Comparison of ENCODE assay signal across 9 cellular contexts in the genomic region with DNA sequence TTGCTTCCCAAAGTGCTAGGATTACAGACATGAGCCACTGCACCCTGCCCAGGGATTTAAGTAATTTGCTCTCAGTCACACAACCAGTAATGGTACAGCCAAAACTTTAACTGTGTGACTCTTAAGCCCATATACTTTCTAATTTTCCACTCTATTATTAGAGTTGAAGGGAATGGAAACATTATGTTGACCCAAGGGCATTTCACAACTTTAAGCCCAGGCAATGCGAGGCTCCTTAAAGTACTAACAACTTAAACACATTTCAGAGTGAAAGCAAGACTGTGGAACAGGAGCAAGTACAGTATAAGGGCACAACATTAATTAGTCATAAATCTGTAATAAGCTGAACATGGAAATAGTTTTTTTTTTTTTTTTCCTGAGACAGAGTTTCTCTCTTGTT.
"Had no signal": no experiment of that assay in that cellular context is flagged by ENCODE, and none has a peak within 500 bp of the region (broad histone marks: within the 10 kb centered on the region; RNA-seq: fewer than 3 reads in every experiment).

No MANE protein-coding gene starts in this region.

- DNase-seq: activated CD4-positive, alpha-beta memory T cell treated with anti-CD3 and anti-CD28 coated beads, Interleukin-2, amount 10 ng/mL, durations not matched to agents 7 days and 5 days; activated CD4-positive, alpha-beta T cell treated with anti-CD3 and anti-CD28 coated beads for 4 hours; activated naive CD4-positive, alpha-beta T cell treated with anti-CD3 and anti-CD28 coated beads, Interleukin-2, amount 10 ng/mL, durations not matched to agents 7 days and 5 days; activated T-cell treated with anti-CD3 and anti-CD28 coated beads, Interleukin-2, amount 50 U/mL, for 24 hours; kidney; left ventricle myocardium inferior; stimulated activated CD4-positive, alpha-beta T cell treated with anti-CD3 and anti-CD28 coated beads, Interleukin-15, amount 100 ng/mL, for 24 hours; stimulated activated CD4-positive, alpha-beta T cell treated with anti-CD3 and anti-CD28 coated beads, Interleukin-4, amount 100 ng/mL, for 24 hours had no signal

- H3K9me3 ChIP-seq: left ventricle myocardium inferior had no signal

- H3K36me3 ChIP-seq: left ventricle myocardium inferior had no signal

- H3K27ac ChIP-seq: epithelial cell of prostate, left ventricle myocardium inferior had no signal

- H3K4me1 ChIP-seq: left ventricle myocardium inferior had no signal

- H3K4me3 ChIP-seq: left ventricle myocardium inferior had no signal
